Comparison of ENCODE assay signal across 16 cellular contexts in genomic region chr2:191629001-191629453, GRCh38. TPM values are rescaled to one million over a fixed set of nuclear protein-coding genes. Genes with fewer than 3 reads are reported as not detected.
DNase-seq lines count a peak whose midpoint lies in the region; ATAC-seq and FAIRE-seq lines count a peak whose summit lies in the region.
"Had no signal": no experiment of that assay in that cellular context is flagged by ENCODE, and none has a peak within 500 bp of the region (broad histone marks: within the 10 kb centered on the region; RNA-seq: fewer than 3 reads in every experiment).

No MANE protein-coding gene starts in this region.

- no peaks in the 10 kb centered on the region for H3K27me3 Mint-ChIP-seq in CD8-positive, alpha-beta memory T cell
- H3K27me3 Mint-ChIP-seq in activated T-helper 17 cell treated with anti-CD3 and anti-CD28 coated beads, Interleukin-2, amount 50 U/mL, for 72 hours = no peaks in the 10 kb centered on the region

- no peak for DNase-seq in CD8-positive, alpha-beta memory T cell
- DNase-seq in GM18507 (ENCODE audit: extremely low spot score, insufficient read length, low read depth) (no peak), Ammon's horn (ENCODE audit: low spot score) (no peak), hepatic stellate cell (ENCODE audit: low spot score) (no peak)
- DNase-seq: C1 segment of cervical spinal cord; DND-41; effector CD4-positive, alpha-beta T cell; mammary epithelial cell; NCI-H1092 treated with DMSO at 0.1 percent for 48 hours; sigmoid colon; SW 1271 had no signal

- H3K4me1 ChIP-seq in CD8-positive, alpha-beta memory T cell (ENCODE audit: insufficient read depth, low read length) = peaks cover 20% of the 10 kb centered on the region
- H3K4me1 ChIP-seq: Peyer's patch had no signal

- peaks cover 0 to 4% (median 0%) of the 10 kb centered on the region in 3 donors for H3K36me3 Mint-ChIP-seq in CD8-positive, alpha-beta memory T cell
- no peaks in the 10 kb centered on the region for H3K36me3 Mint-ChIP-seq in activated T-helper 17 cell treated with anti-CD3 and anti-CD28 coated beads, Interleukin-2, amount 50 U/mL, for 72 hours (ENCODE audit: low read depth)
- H3K36me3 Mint-ChIP-seq: stimulated activated effector memory CD8-positive, alpha-beta T cell treated with anti-CD3 and anti-CD28 coated beads, Interleukin-12 subunit alpha, Interleukin-12 subunit beta, amount 100 ng/mL, for 72 hours had no signal

- peak; percentile 62 for FAIRE-seq in GM18507 (lab: Jason Lieb, UNC)

- H3K9me3 Mint-ChIP-seq in CD8-positive, alpha-beta memory T cell = no peaks in the 10 kb centered on the region
- peaks cover 3% of the 10 kb centered on the region for H3K9me3 Mint-ChIP-seq in activated T-helper 17 cell treated with anti-CD3 and anti-CD28 coated beads, Interleukin-2, amount 50 U/mL, for 72 hours
- H3K9me3 Mint-ChIP-seq: stimulated activated effector memory CD8-positive, alpha-beta T cell treated with anti-CD3 and anti-CD28 coated beads, Interleukin-12 subunit alpha, Interleukin-12 subunit beta, amount 100 ng/mL, for 72 hours had no signal

- H3K9me3 ChIP-seq in CD8-positive, alpha-beta memory T cell (ENCODE audit: low read length) = no peaks in the 10 kb centered on the region
- H3K9me3 ChIP-seq: Peyer's patch, sigmoid colon had no signal

- CTCF ChIA-PET in CD8-positive, alpha-beta memory T cell (lab: Charles Lee) = interaction anchor here (1.1 kb wide), 1 partner anchor 49 kb away, joined by 3 read pairs; the partner anchor contains the start of gene NABP1

- peak overlapping the region; percentile 3 to 46 (median 17) for H3K4me3 Mint-ChIP-seq in CD8-positive, alpha-beta memory T cell
- peak overlapping the region; percentile 49 for H3K4me3 Mint-ChIP-seq in activated T-helper 17 cell treated with anti-CD3 and anti-CD28 coated beads, Interleukin-2, amount 50 U/mL, for 72 hours
- H3K4me3 Mint-ChIP-seq: stimulated activated effector memory CD8-positive, alpha-beta T cell treated with anti-CD3 and anti-CD28 coated beads, Interleukin-12 subunit alpha, Interleukin-12 subunit beta, amount 100 ng/mL, for 72 hours had no signal

- H3K27me3 ChIP-seq in CD8-positive, alpha-beta memory T cell (ENCODE audit: insufficient read depth, low read length, poor library complexity, severe bottlenecking) = no peaks in the 10 kb centered on the region
- H3K27me3 ChIP-seq: Peyer's patch, sigmoid colon had no signal

- H3K27ac Mint-ChIP-seq in CD8-positive, alpha-beta memory T cell = peak overlapping the region in 4 of 8 donors; percentile 12 to 59 (median 44)
- H3K27ac Mint-ChIP-seq in activated T-helper 17 cell treated with anti-CD3 and anti-CD28 coated beads, Interleukin-2, amount 50 U/mL, for 72 hours = peak overlapping the region; percentile 73
- H3K27ac Mint-ChIP-seq: stimulated activated effector memory CD8-positive, alpha-beta T cell treated with anti-CD3 and anti-CD28 coated beads, Interleukin-12 subunit alpha, Interleukin-12 subunit beta, amount 100 ng/mL, for 72 hours had no signal

- ATAC-seq in HG02981 (IDR thresholded peaks at IDR 0.05; ENCODE audit: unreplicated experiment) (peak; percentile 46), HG03280 (IDR thresholded peaks at IDR 0.05; ENCODE audit: unreplicated experiment) (no peak)
- peak; percentile 46 for ATAC-seq in activated T-helper 17 cell treated with anti-CD3 and anti-CD28 coated beads, Interleukin-2, amount 50 U/mL, for 72 hours (replicated peaks)
- ATAC-seq: stimulated activated effector memory CD8-positive, alpha-beta T cell treated with anti-CD3 and anti-CD28 coated beads, Interleukin-12 subunit alpha, Interleukin-12 subunit beta, amount 100 ng/mL, for 72 hours had no signal

- H3K27ac ChIP-seq in CD8-positive, alpha-beta memory T cell (ENCODE audit: low read depth, low read length) = no peak overlapping the region
- H3K27ac ChIP-seq: sigmoid colon had no signal

- H3K4me1 Mint-ChIP-seq in CD8-positive, alpha-beta memory T cell = peaks cover 21 to 40% (median 33%) of the 10 kb centered on the region in 3 donors
- H3K4me1 Mint-ChIP-seq in activated T-helper 17 cell treated with anti-CD3 and anti-CD28 coated beads, Interleukin-2, amount 50 U/mL, for 72 hours = peaks cover 27% of the 10 kb centered on the region

- POLR2A ChIA-PET in CD8-positive, alpha-beta memory T cell (lab: Charles Lee) = interaction anchor here (1.8 kb wide), 1 partner anchor 49 kb away, joined by 5 read pairs; the partner anchor contains the start of gene NABP1

- H3K4me3 ChIP-seq in CD8-positive, alpha-beta memory T cell (ENCODE audit: low read length) = no peak overlapping the region
- H3K4me3 ChIP-seq: Peyer's patch, sigmoid colon had no signal

- no peaks in the 10 kb centered on the region for H3K36me3 ChIP-seq in CD8-positive, alpha-beta memory T cell (ENCODE audit: insufficient read depth, low read length)
- H3K36me3 ChIP-seq: Peyer's patch, sigmoid colon had no signal

RNA-seq across cellular contexts. Expression of gene NABP1, which starts 48.9 kb away (rescaled TPM):
- 10 to 100 TPM; 44.9 to 48.2 TPM for total RNA-seq in CD8-positive, alpha-beta memory T cell
- polyA plus RNA-seq in CD8-positive, alpha-beta memory T cell = 13.9 TPM
- total RNA-seq in activated T-helper 17 cell treated with anti-CD3 and anti-CD28 coated beads, Interleukin-2, amount 50 U/mL, for 72 hours = 10 to 100 TPM; 81.6 to 98.4 TPM
